16 cellular contexts compared by ENCODE assay signal in the genomic region with DNA sequence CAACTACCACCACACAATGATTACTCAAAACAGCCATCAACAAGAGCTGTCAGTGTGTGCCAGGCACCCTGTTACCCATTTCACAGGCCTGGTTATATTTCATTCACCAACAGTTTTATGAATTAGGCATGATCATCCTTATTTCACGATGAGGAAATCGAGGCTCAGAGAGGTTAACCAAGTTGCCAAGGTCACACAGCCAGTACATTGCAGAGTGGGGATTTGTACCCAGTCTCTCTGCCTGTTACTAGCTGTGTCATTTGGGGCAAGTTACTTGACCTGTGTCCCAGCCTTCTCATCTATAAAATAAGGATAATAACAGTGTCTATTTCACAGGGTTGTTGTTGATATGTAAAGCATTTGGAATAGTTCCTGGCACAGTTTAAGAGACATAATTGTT.
DNase-seq lines count a peak whose midpoint lies in the region; ATAC-seq, FAIRE-seq and TF ChIP-seq lines count a peak whose summit lies in the region.
"Had no signal": no experiment of that assay in that cellular context is flagged by ENCODE, and none has a peak within 500 bp of the region (broad histone marks: within the 10 kb centered on the region; RNA-seq: fewer than 3 reads in every experiment).

No MANE protein-coding gene starts in this region.

- H4K5ac ChIP-seq in H1 (ENCODE audit: insufficient read length, low read depth, low read length): no peak overlapping the region

- no peak overlapping the region for H4K8ac ChIP-seq in H1 (ENCODE audit: extremely low read depth, insufficient read depth, low read length)

- TF ChIP-seq RAD21 in H1 (IDR thresholded peaks at IDR 0.05 in 1 of 2, conservative IDR thresholded peaks at IDR 0.05 in 1 of 2; ENCODE audit: low read depth in 2 of 2, low read length in 2 of 2): no peak

- H3K79me1 ChIP-seq in H1 (ENCODE audit: low read depth, low read length): no peaks in the 10 kb centered on the region

- H3K27me3 ChIP-seq in cardiac muscle cell (no peaks in the 10 kb centered on the region), heart right ventricle (no peaks in the 10 kb centered on the region), H1 (replicated peaks in 1 of 4; ENCODE audit: control insufficient read depth in 3 of 4, extremely low read depth in 1 of 4, insufficient read depth in 3 of 4, low read length in 3 of 4) (no peaks in the 10 kb centered on the region; a peak in 1 of 7 replicates), osteoblast (ENCODE audit: insufficient read depth, low read length) (no peaks in the 10 kb centered on the region)
- H3K27me3 ChIP-seq: BLaER1 treated with 17β-estradiol and CSF1 and Interleukin-3, amounts not matched to agents 10 nM and 100 nM had no signal

- H3K14ac ChIP-seq in H1 (ENCODE audit: insufficient read length): no peak overlapping the region

- TF ChIP-seq EP300 in H1 (IDR thresholded peaks at IDR 0.05; ENCODE audit: borderline replicate concordance in 1 of 2, low read depth in 2 of 2, low read length in 2 of 2): no peak

- no peaks in the 10 kb centered on the region for H3K23me2 ChIP-seq in H1 (ENCODE audit: low read depth, low read length)

- CTCF ChIA-PET in H1 (lab: Charles Lee; ENCODE audit: partially characterized antibody): interaction anchor here (0.9 to 9.4 kb wide), 16 partner anchors 10 to 217 kb away, joined by 3 to 209 read pairs (median 6); no protein-coding TSS in a partner anchor

- H3K79me2 ChIP-seq in H1 (ENCODE audit: control insufficient read depth in 1 of 2, insufficient read depth in 2 of 2, low read length in 2 of 2) (no peaks in the 10 kb centered on the region), osteoblast (ENCODE audit: insufficient read depth, low read length) (no peaks in the 10 kb centered on the region)

- no peak overlapping the region for H2BK20ac ChIP-seq in H1 (ENCODE audit: low read length)

- no peak overlapping the region for H4K91ac ChIP-seq in H1 (replicated peaks; ENCODE audit: insufficient read length, low read length)

- no peak overlapping the region for H3K56ac ChIP-seq in H1 (replicated peaks; ENCODE audit: insufficient read length, low read depth, low read length)

- peaks cover 7% of the 10 kb centered on the region for H3K36me3 ChIP-seq in cardiac muscle cell
- no peaks in the 10 kb centered on the region for H3K36me3 ChIP-seq in heart right ventricle
- no peaks in the 10 kb centered on the region for H3K36me3 ChIP-seq in H1 (ENCODE audit: control insufficient read depth in 2 of 4, insufficient read depth in 4 of 4, low read length in 3 of 4)
- H3K36me3 ChIP-seq in osteoblast (ENCODE audit: insufficient read depth, low read length): no peaks in the 10 kb centered on the region
- H3K36me3 ChIP-seq: BLaER1 treated with 17β-estradiol and CSF1 and Interleukin-3, amounts not matched to agents 10 nM and 100 nM had no signal

- no peak overlapping the region for H3K23ac ChIP-seq in H1 (ENCODE audit: insufficient read length)

- H2BK12ac ChIP-seq in H1 (ENCODE audit: low read depth, low read length): no peak overlapping the region

- POLR2A ChIA-PET in H1 (lab: Charles Lee; ENCODE audit: partially characterized antibody): interaction anchor here (0.8 kb wide), 1 partner anchor 19 kb away, joined by 3 read pairs; no protein-coding TSS in a partner anchor

- DNase-seq in cardiac muscle cell (ENCODE audit: low read depth in 1 of 2, low spot score in 1 of 2): no peak
- DNase-seq in heart right ventricle: no peak
- no peak for DNase-seq in H1 (ENCODE audit: low read depth in 1 of 2, low spot score in 2 of 2)
- peak; percentile 5 for DNase-seq in osteoblast (ENCODE audit: insufficient read length, low spot score, missing footprints)
- no peak for DNase-seq in SIG-M5 (lab: John Stamatoyannopoulos, UW)
- DNase-seq in activated naive CD4-positive, alpha-beta T cell (lab: John Stamatoyannopoulos, UW): no peak
- no peak for DNase-seq in dermis blood vessel endothelial cell
- DNase-seq: AML-193; Calu3; CD4-positive, CD25-positive, alpha-beta regulatory T cell; DMS 273 treated with DMSO at 0.1 percent for 48 hours; HCEC 1CT; IMR-90 had no signal

- TF ChIP-seq POLR2A in H1 (IDR thresholded peaks at IDR 0.05; ENCODE audit: control extremely low read depth in 1 of 2, low read depth in 2 of 2, low read length in 2 of 2): no peak

- no peak overlapping the region for H3K18ac ChIP-seq in H1 (ENCODE audit: extremely low read depth, low read length)

- no peak overlapping the region for H2AK5ac ChIP-seq in H1 (ENCODE audit: low read depth, low read length)

- no peak overlapping the region for H2BK5ac ChIP-seq in H1 (ENCODE audit: low read depth, low read length)

- H3K4me2 ChIP-seq in H1 (ENCODE audit: insufficient read depth in 1 of 2, low read depth in 2 of 2, low read length in 2 of 2) (no peak overlapping the region), osteoblast (ENCODE audit: insufficient read depth, low read length) (no peak overlapping the region)

- intact Hi-C loops in heart right ventricle (cut with DNase I): no loop called here

- no peaks in the 10 kb centered on the region for H4K20me1 ChIP-seq in H1 (replicated peaks in 1 of 2; ENCODE audit: control insufficient read depth in 1 of 2, insufficient read depth in 2 of 2, low read length in 2 of 2)
- no peaks in the 10 kb centered on the region for H4K20me1 ChIP-seq in osteoblast (ENCODE audit: insufficient read depth, low read length)
- H4K20me1 ChIP-seq: BLaER1 treated with 17β-estradiol and CSF1 and Interleukin-3, amounts not matched to agents 10 nM and 100 nM had no signal

- no peak overlapping the region for H3K9ac ChIP-seq in H1 (replicated peaks in 1 of 4; ENCODE audit: extremely low read depth in 1 of 4, low read depth in 3 of 4, low read length in 3 of 4)
- H3K9ac ChIP-seq: BLaER1 treated with 17β-estradiol and CSF1 and Interleukin-3, amounts not matched to agents 10 nM and 100 nM had no signal

- H3K4me3 ChIP-seq in cardiac muscle cell: no peak overlapping the region
- no peak overlapping the region for H3K4me3 ChIP-seq in heart right ventricle
- H3K4me3 ChIP-seq in H1 (ENCODE audit: extremely low read depth in 1 of 4, insufficient read depth in 2 of 4, low read depth in 3 of 4, low read length in 4 of 4): no peak overlapping the region
- H3K4me3 ChIP-seq in osteoblast (ENCODE audit: insufficient read depth, low read length): no peak overlapping the region
- H3K4me3 ChIP-seq: BLaER1 treated with 17β-estradiol and CSF1 and Interleukin-3, amounts not matched to agents 10 nM and 100 nM had no signal

- H3K27ac ChIP-seq in cardiac muscle cell (peak overlapping the region; percentile 78), heart right ventricle (no peak overlapping the region), H1 (ENCODE audit: low read depth, low read length) (no peak overlapping the region), osteoblast (ENCODE audit: low read depth, low read length) (no peak overlapping the region)
- H3K27ac ChIP-seq: 22Rv1; BLaER1 treated with 17β-estradiol and CSF1 and Interleukin-3, amounts not matched to agents 10 nM and 100 nM had no signal

- 94 to 98% methylated on average over 2 of the region's 2 CpGs for WGBS in heart right ventricle, 2 donors
- 97% methylated on average over 2 of the region's 2 CpGs; no CpG with 5 or more reads in 1 of the 2 experiments for WGBS in H1 (ENCODE audit: extremely low coverage in 1 of 2, insufficient coverage in 1 of 2, insufficient read length in 1 of 2, insufficient replicate concordance in 2 of 2, low coverage in 1 of 2, low lambda C conversion rate in 2 of 2, missing lambda C conversion rate in 1 of 2), 2 experiments

- no peak overlapping the region for H2BK120ac ChIP-seq in H1 (replicated peaks; ENCODE audit: low read depth, low read length)

- TF ChIP-seq CTCF in cardiac muscle cell (IDR thresholded peaks at IDR 0.05; ENCODE audit: low read depth, low read length) (no peak), heart right ventricle (IDR thresholded peaks at IDR 0.05) (no peak), H1 (IDR thresholded peaks at IDR 0.05; ENCODE audit: control extremely low read depth in 1 of 3, insufficient read depth in 1 of 3, low read depth in 1 of 3, low read length in 3 of 3) (no peak), osteoblast (IDR thresholded peaks at IDR 0.05; ENCODE audit: extremely low read depth, low read depth, low read length) (no peak)

- ATAC-seq in heart right ventricle (no peak), HG02981 (IDR thresholded peaks at IDR 0.05; ENCODE audit: unreplicated experiment) (no peak)

- no peak overlapping the region for H2BK15ac ChIP-seq in H1 (ENCODE audit: low read length)

- no peak overlapping the region for H3K4ac ChIP-seq in H1 (replicated peaks; ENCODE audit: insufficient read length, low read depth, low read length)

- H3K4me1 ChIP-seq in cardiac muscle cell (ENCODE audit: low read depth): peaks cover 14% of the 10 kb centered on the region
- H3K4me1 ChIP-seq in heart right ventricle: peaks cover 0 to 12% (median 3%) of the 10 kb centered on the region in 9 donors
- H3K4me1 ChIP-seq in H1 (replicated peaks in 1 of 4; ENCODE audit: control insufficient read depth in 3 of 4, insufficient read depth in 4 of 4, low read length in 3 of 4): peaks cover 0 to 27% (median 13%) of the 10 kb centered on the region in 4 experiments; a peak in 6 of 7 replicates
- no peaks in the 10 kb centered on the region for H3K4me1 ChIP-seq in osteoblast (ENCODE audit: insufficient read depth, low read length)

- no peak for FAIRE-seq in H1 (lab: Jason Lieb, UNC)

- no peak overlapping the region for H2AFZ ChIP-seq in H1 (ENCODE audit: low read length)
- H2AFZ ChIP-seq in osteoblast (ENCODE audit: low read length): no peak overlapping the region

- no peaks in the 10 kb centered on the region for H3K9me3 ChIP-seq in cardiac muscle cell (ENCODE audit: low read depth)
- H3K9me3 ChIP-seq in heart right ventricle: no peaks in the 10 kb centered on the region
- no peaks in the 10 kb centered on the region; a peak in 1 of 4 replicates for H3K9me3 ChIP-seq in H1 (ENCODE audit: insufficient read depth in 2 of 2, low read depth in 1 of 2, low read length in 1 of 2)
- no peaks in the 10 kb centered on the region for H3K9me3 ChIP-seq in osteoblast (ENCODE audit: low read depth, low read length)
- H3K9me3 ChIP-seq: BLaER1 treated with 17β-estradiol and CSF1 and Interleukin-3, amounts not matched to agents 10 nM and 100 nM had no signal

TF ChIP-seq in H1, 55 proteins besides CTCF, POLR2A, EP300 and RAD21 (continues in another document):
- TF ChIP-seq KDM1A (IDR thresholded peaks at IDR 0.05; ENCODE audit: borderline replicate concordance, low read length) (peak; percentile 62; the same call in 1 of the 2 replicates), SAP30 (IDR thresholded peaks at IDR 0.05; ENCODE audit: insufficient read depth, insufficient replicate concordance, low read length) (no peak)
